24 cellular contexts compared by ENCODE assay signal in genomic region chr6:144804246-144804790, GRCh38.
"Had no signal": no experiment of that assay in that cellular context is flagged by ENCODE, and none has a peak within 500 bp of the region (broad histone marks: within the 10 kb centered on the region; RNA-seq: fewer than 3 reads in every experiment).

No MANE protein-coding gene starts in this region.

- H3K9me3 ChIP-seq: breast epithelium, colonic mucosa, lower lobe of right lung, right lobe of liver, stomach, suprapubic skin, transverse colon had no signal

- DNase-seq: activated B cell treated with CpG ODN at 0.5 μM for 24 hours; activated CD4-positive, alpha-beta T cell treated with anti-CD3 and anti-CD28 coated beads for 36 hours; activated CD4-positive, alpha-beta T cell treated with anti-CD3 and anti-CD28 coated beads, Interleukin-2, amount 50 U/mL, for 4 hours; activated CD8-positive, alpha-beta memory T cell treated with anti-CD3 and anti-CD28 coated beads for 24 hours; activated CD8-positive, alpha-beta memory T cell treated with anti-CD3 and anti-CD28 coated beads, Interleukin-2, amount 50 U/mL, for 4 hours; activated naive CD4-positive, alpha-beta T cell treated with Interleukin-2 at 50 U/mL for 16 hours; activated naive CD8-positive, alpha-beta T cell treated with anti-CD3 and anti-CD28 coated beads for 36 hours; activated T-cell treated with anti-CD3 and anti-CD28 coated beads, Interleukin-2, amount 50 U/mL, for 4 hours; colonic mucosa; kidney; lower lobe of right lung; nucleus accumbens; right lobe of liver; stimulated activated CD4-positive, alpha-beta T cell treated with anti-CD3 and anti-CD28 coated beads, Interleukin-15, amount 100 ng/mL, for 24 hours; stomach; T1000; transverse colon had no signal

- H3K27me3 ChIP-seq: breast epithelium, colonic mucosa, right lobe of liver, stomach, suprapubic skin, transverse colon had no signal

- H2AFZ ChIP-seq: parathyroid adenoma had no signal

- H3K4me2 ChIP-seq: smooth muscle cell had no signal

- H3K79me2 ChIP-seq: parathyroid adenoma had no signal

- H3K4me1 ChIP-seq: breast epithelium, colonic mucosa, lower lobe of right lung, parathyroid adenoma, right lobe of liver, suprapubic skin had no signal

- H3K27ac ChIP-seq: breast epithelium, colonic mucosa, epithelial cell of prostate, lower lobe of right lung, parathyroid adenoma, right lobe of liver, stomach, suprapubic skin, transverse colon had no signal

- H3K9ac ChIP-seq: parathyroid adenoma had no signal

- H3K4me3 ChIP-seq: breast epithelium, colonic mucosa, lower lobe of right lung, right lobe of liver, smooth muscle cell, stomach, suprapubic skin, transverse colon had no signal

- H3K36me3 ChIP-seq: breast epithelium, colonic mucosa, right lobe of liver had no signal

- ATAC-seq: activated CD4-positive, alpha-beta T cell treated with anti-CD3 and anti-CD28 coated beads for 36 hours; activated T-cell treated with anti-CD3 and anti-CD28 coated beads, Interleukin-2, amount 50 U/mL, for 4 hours; left lobe of liver; lower lobe of right lung; right lobe of liver; stimulated activated memory B cell treated with anti-CD40 and anti-IgM and Interleukin-4, amounts not matched to agents 10 μg/mL and 1 μg/mL and 100 μg/mL, for 72 hours had no signal
